ENCODE assay signal across 31 cellular contexts in the genomic region with DNA sequence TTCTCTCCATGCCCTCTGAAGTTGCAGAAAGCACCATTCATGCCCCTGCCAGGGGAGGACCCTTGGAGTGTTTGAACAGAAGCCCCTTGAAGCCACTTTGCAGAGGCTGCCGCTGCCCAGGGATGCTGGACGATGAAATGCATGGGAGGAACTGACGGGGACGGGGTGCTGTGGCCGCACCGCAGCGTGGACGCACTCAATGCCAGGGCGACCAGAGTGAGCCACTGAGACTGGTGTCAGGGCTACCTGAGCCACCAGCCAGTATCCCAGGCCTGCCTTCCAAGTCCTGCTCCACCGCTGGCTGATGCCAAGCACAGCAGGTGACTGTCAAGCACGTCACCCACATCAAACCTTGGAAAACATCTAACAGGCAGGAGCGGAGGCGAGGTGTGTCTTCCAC. TPM values are rescaled to one million over a fixed set of nuclear protein-coding genes. Genes with fewer than 3 reads are reported as not detected.
"Had no signal": no experiment of that assay in that cellular context is flagged by ENCODE, and none has a peak within 500 bp of the region (broad histone marks: within the 10 kb centered on the region; RNA-seq: fewer than 3 reads in every experiment).

No MANE protein-coding gene starts in this region.

- H3K9ac ChIP-seq: neural progenitor cell, parathyroid adenoma had no signal

- H3K4me2 ChIP-seq: neural progenitor cell had no signal

- H3K36me3 Mint-ChIP-seq: naive B cell; naive thymus-derived CD8-positive, alpha-beta T cell; natural killer cell treated with Interleukin-12 subunit alpha and Interleukin-12 subunit beta and Interleukin-15 and Interleukin-18, amount 100 ng/mL, for 72 hours; stimulated activated effector memory CD8-positive, alpha-beta T cell treated with anti-CD3 and anti-CD28 coated beads, Interleukin-12 subunit alpha, Interleukin-12 subunit beta, amount 100 ng/mL, for 72 hours; stimulated activated naive B cell treated with anti-CD40 and anti-IgM and Interleukin-4, amounts not matched to agents 10 μg/mL and 1 μg/mL and 100 μg/mL, for 72 hours had no signal

- H3K4me3 ChIP-seq: neural progenitor cell, ovary, psoas muscle, right lobe of liver, sigmoid colon, stomach, thoracic aorta, thyroid gland, tibial nerve, upper lobe of left lung, uterus had no signal

- H3K9me3 Mint-ChIP-seq: naive thymus-derived CD8-positive, alpha-beta T cell; natural killer cell treated with Interleukin-12 subunit alpha and Interleukin-12 subunit beta and Interleukin-15 and Interleukin-18, amount 100 ng/mL, for 72 hours; neural progenitor cell; stimulated activated effector memory CD8-positive, alpha-beta T cell treated with anti-CD3 and anti-CD28 coated beads, Interleukin-12 subunit alpha, Interleukin-12 subunit beta, amount 100 ng/mL, for 72 hours; stimulated activated naive CD8-positive, alpha-beta T cell treated with anti-CD3 and anti-CD28 coated beads, Interleukin-15, Interleukin-2, amounts not matched to agents 100 ng/mL and 50 ng/mL, for 24 hours had no signal

- H3K36me3 ChIP-seq: neural progenitor cell, neutrophil, ovary, right lobe of liver, sigmoid colon, stomach, thoracic aorta, thyroid gland, tibial nerve, upper lobe of left lung, uterus had no signal

- H3K27ac Mint-ChIP-seq: naive B cell; naive thymus-derived CD8-positive, alpha-beta T cell; natural killer cell treated with Interleukin-12 subunit alpha and Interleukin-12 subunit beta and Interleukin-15 and Interleukin-18, amount 100 ng/mL, for 72 hours; neural progenitor cell; progenitor cell of endocrine pancreas; stimulated activated effector memory CD8-positive, alpha-beta T cell treated with anti-CD3 and anti-CD28 coated beads, Interleukin-12 subunit alpha, Interleukin-12 subunit beta, amount 100 ng/mL, for 72 hours; stimulated activated naive B cell treated with anti-CD40 and anti-IgM and Interleukin-4, amounts not matched to agents 10 μg/mL and 1 μg/mL and 100 μg/mL, for 72 hours; stimulated activated naive CD8-positive, alpha-beta T cell treated with anti-CD3 and anti-CD28 coated beads, Interleukin-15, Interleukin-2, amounts not matched to agents 100 ng/mL and 50 ng/mL, for 24 hours had no signal

- H3K9me3 ChIP-seq: neutrophil, ovary, psoas muscle, right lobe of liver, sigmoid colon, stomach, thoracic aorta, thyroid gland, upper lobe of left lung, uterus had no signal

- H2AFZ ChIP-seq: neural progenitor cell, parathyroid adenoma had no signal

- FAIRE-seq: small intestine had no signal

- H3K4me1 Mint-ChIP-seq: naive thymus-derived CD8-positive, alpha-beta T cell; stimulated activated effector memory CD8-positive, alpha-beta T cell treated with anti-CD3 and anti-CD28 coated beads, Interleukin-12 subunit alpha, Interleukin-12 subunit beta, amount 100 ng/mL, for 72 hours; stimulated activated naive B cell treated with anti-CD40 and anti-IgM and Interleukin-4, amounts not matched to agents 10 μg/mL and 1 μg/mL and 100 μg/mL, for 72 hours had no signal

- ATAC-seq: naive thymus-derived CD8-positive, alpha-beta T cell; psoas muscle; right cardiac atrium; right lobe of liver; stimulated activated effector memory CD8-positive, alpha-beta T cell treated with anti-CD3 and anti-CD28 coated beads, Interleukin-12 subunit alpha, Interleukin-12 subunit beta, amount 100 ng/mL, for 72 hours; stimulated activated naive B cell treated with anti-CD40 and anti-IgM and Interleukin-4, amounts not matched to agents 10 μg/mL and 1 μg/mL and 100 μg/mL, for 72 hours had no signal

- H3K27me3 Mint-ChIP-seq: progenitor cell of endocrine pancreas had no signal

- H3K4me1 ChIP-seq: neural progenitor cell, parathyroid adenoma, psoas muscle, right lobe of liver, sigmoid colon, stomach, thyroid gland, tibial nerve, upper lobe of left lung, uterus had no signal

- H3K27me3 ChIP-seq: neural progenitor cell, neutrophil, ovary, right lobe of liver, thyroid gland, tibial nerve, upper lobe of left lung, uterus had no signal

- H3K27ac ChIP-seq: neural progenitor cell, neutrophil, ovary, parathyroid adenoma, psoas muscle, right lobe of liver, sigmoid colon, stomach, thoracic aorta, thyroid gland, tibial nerve, upper lobe of left lung, uterus had no signal

- DNase-seq: naive B cell; naive thymus-derived CD8-positive, alpha-beta T cell; nucleus accumbens; ovary; posterior cingulate gyrus; psoas muscle; right lobe of liver; sigmoid colon; small intestine; stimulated activated CD4-positive, alpha-beta T cell treated with anti-CD3 and anti-CD28 coated beads, Interleukin-15, amount 100 ng/mL, for 24 hours; stimulated activated CD4-positive, alpha-beta T cell treated with anti-CD3 and anti-CD28 coated beads, Interleukin-2, amount 100 ng/mL, for 24 hours; stimulated activated CD4-positive, alpha-beta T cell treated with anti-CD3 and anti-CD28 coated beads, Interleukin-2, amount 100 ng/mL, for 48 hours; stimulated activated CD4-positive, alpha-beta T cell treated with anti-CD3 and anti-CD28 coated beads, Interleukin-4, amount 100 ng/mL, for 24 hours; stimulated activated naive B cell treated with anti-CD40 and anti-IgM and Interleukin-4, amounts not matched to agents 10 μg/mL and 1 μg/mL and 100 μg/mL, for 72 hours; stimulated activated naive CD4-positive, alpha-beta T cell treated with Interleukin-2 at 50 U/mL for 16 hours; stomach; thyroid gland; trophoblast cell; upper lobe of left lung; uterus had no signal

- H3K4me3 Mint-ChIP-seq: naive thymus-derived CD8-positive, alpha-beta T cell; natural killer cell treated with Interleukin-12 subunit alpha and Interleukin-12 subunit beta and Interleukin-15 and Interleukin-18, amount 100 ng/mL, for 72 hours; neural progenitor cell; stimulated activated effector memory CD8-positive, alpha-beta T cell treated with anti-CD3 and anti-CD28 coated beads, Interleukin-12 subunit alpha, Interleukin-12 subunit beta, amount 100 ng/mL, for 72 hours; stimulated activated naive B cell treated with anti-CD40 and anti-IgM and Interleukin-4, amounts not matched to agents 10 μg/mL and 1 μg/mL and 100 μg/mL, for 72 hours; stimulated activated naive CD8-positive, alpha-beta T cell treated with anti-CD3 and anti-CD28 coated beads, Interleukin-15, Interleukin-2, amounts not matched to agents 100 ng/mL and 50 ng/mL, for 24 hours had no signal

RNA-seq across cellular contexts. Expression of a gene that starts 17.6 kb away (rescaled TPM):
- total RNA-seq: naive thymus-derived CD8-positive, alpha-beta T cell; renal cortical epithelial cell; right lobe of liver had no signal
- polyA plus RNA-seq: naive thymus-derived CD8-positive, alpha-beta T cell had no signal
